Comparison of ENCODE assay signal across 16 cellular contexts in the genomic region with DNA sequence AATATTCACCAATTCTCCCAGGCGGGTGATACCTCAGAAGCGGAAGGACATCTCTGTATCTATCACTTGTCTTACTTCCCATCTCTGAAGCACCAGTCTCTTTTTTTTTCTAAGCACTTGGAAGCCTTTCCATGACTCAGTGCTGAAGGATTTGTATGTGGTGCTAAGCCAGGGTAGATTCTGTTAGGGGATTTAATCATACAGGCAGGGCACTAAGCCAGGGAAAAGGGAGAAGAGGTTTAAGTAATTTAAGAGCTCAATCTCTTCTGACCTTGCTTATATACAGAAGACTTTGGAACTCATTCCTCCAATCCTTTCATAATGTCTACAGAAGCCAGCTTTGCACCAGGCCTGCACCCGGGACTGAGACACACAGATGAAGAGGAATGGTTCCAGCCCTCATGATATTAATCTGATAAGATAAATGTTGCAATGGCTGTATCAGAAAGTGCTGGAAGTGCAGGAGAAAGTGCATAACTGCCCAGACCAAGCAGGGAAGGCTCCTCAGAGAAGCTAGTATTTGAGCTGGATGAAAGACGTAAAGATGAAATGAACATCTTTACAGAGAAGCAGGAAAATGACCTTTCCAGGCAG. TPM values are rescaled to one million over a fixed set of nuclear protein-coding genes. Genes with fewer than 3 reads are reported as not detected.
A peak's percentile ranks its signal among the peaks of the same experiment; 100 is the strongest.
DNase-seq lines count a peak whose midpoint lies in the region; ATAC-seq and TF ChIP-seq lines count a peak whose summit lies in the region.
"Had no signal": no experiment of that assay in that cellular context is flagged by ENCODE, and none has a peak within 500 bp of the region (broad histone marks: within the 10 kb centered on the region; RNA-seq: fewer than 3 reads in every experiment).

No MANE protein-coding gene starts in this region.

- H3K36me3 ChIP-seq in A673 (ENCODE audit: insufficient read depth, low read length, poor library complexity, severe bottlenecking) (no peaks in the 10 kb centered on the region), left lung (no peaks in the 10 kb centered on the region)
- H3K36me3 ChIP-seq: tibial nerve had no signal

- H3K27ac ChIP-seq in A673 (ENCODE audit: low read depth, low read length, poor library complexity, severe bottlenecking) = no peak overlapping the region
- no peak overlapping the region for H3K27ac ChIP-seq in left lung
- H3K27ac ChIP-seq: HL-60, tibial nerve, VCaP had no signal

- intact Hi-C loops in A673 (cut with micrococcal nuclease; ENCODE audit: unreplicated experiment) = no loop called here
- intact Hi-C loops in left lung (cut with DNase I) = no loop called here

- TF ChIP-seq CTCF in A673 (conservative IDR thresholded peaks at IDR 0.05; ENCODE audit: low read depth, low read length) = no peak
- TF ChIP-seq CTCF in astrocyte of the cerebellum (IDR thresholded peaks at IDR 0.05; ENCODE audit: low read depth, low read length, missing control alignments) = no peak
- TF ChIP-seq CTCF in left lung (IDR thresholded peaks at IDR 0.05) = no peak

- H3K4me1 ChIP-seq in A673 (ENCODE audit: insufficient read depth, low read length, poor library complexity, severe bottlenecking) (no peaks in the 10 kb centered on the region), left lung (no peaks in the 10 kb centered on the region)
- H3K4me1 ChIP-seq: tibial nerve had no signal

- H3K27me3 ChIP-seq in A673 (replicated peaks; ENCODE audit: insufficient read depth, low read depth, low read length, poor library complexity) = peaks cover 9% of the 10 kb centered on the region
- no peaks in the 10 kb centered on the region for H3K27me3 ChIP-seq in left lung
- H3K27me3 ChIP-seq: tibial nerve had no signal

- in situ Hi-C loops in astrocyte of the cerebellum (cut with HindIII; ENCODE audit: low sequenced_read_pairs) = no loop called here

- CTCF ChIA-PET in A673 (lab: Charles Lee) = no interaction called here

- POLR2A ChIA-PET in A673 (lab: Charles Lee; ENCODE audit: low non-redundant PET) = no interaction called here

- H3K9me3 ChIP-seq in A673 (ENCODE audit: low read depth, low read length, poor library complexity, severe bottlenecking) = no peaks in the 10 kb centered on the region
- peaks cover 0 to 7% of the 10 kb centered on the region in 2 donors for H3K9me3 ChIP-seq in left lung

- ATAC-seq in left lung (peak; percentile 42), GM19035 (IDR thresholded peaks at IDR 0.05; ENCODE audit: unreplicated experiment) (no peak), GM19455 (IDR thresholded peaks at IDR 0.05; ENCODE audit: unreplicated experiment) (no peak)

- no peak overlapping the region for H3K4me3 ChIP-seq in A673 (ENCODE audit: low read depth, low read length, poor library complexity, severe bottlenecking)
- no peak overlapping the region for H3K4me3 ChIP-seq in astrocyte of the cerebellum (ENCODE audit: low read depth, low read length)
- H3K4me3 ChIP-seq in left lung = no peak overlapping the region
- H3K4me3 ChIP-seq: tibial nerve had no signal

- BruUV-seq in A673 (replicated peaks; lab: Mats Ljungman, UMichigan) = no TSS peak

- DNase-seq in A673 (ENCODE audit: low spot score) = peak; percentile 12
- DNase-seq in HS-5 (ENCODE audit: low read depth) = peak; percentile 56
- DNase-seq in astrocyte of the cerebellum (ENCODE audit: low read depth) = peak; percentile 51
- no peak for DNase-seq in left lung
- DNase-seq in activated CD4-positive, CD25-positive, alpha-beta regulatory T cell (lab: John Stamatoyannopoulos, UW) = no peak
- DNase-seq in NCI-H2081 (lab: John Stamatoyannopoulos, UW) = no peak
- DNase-seq: activated T-cell treated with anti-CD3 and anti-CD28 coated beads for 4 hours, NCI-H524 treated with DMSO at 0.1 percent for 48 hours, SIG-M5, small intestine had no signal

RNA-seq across cellular contexts. Expression of a gene that starts 11.0 kb away (rescaled TPM):
- total RNA-seq in A673 (2021) (not detected in 2 replicates), left lung (not detected)
- total RNA-seq: B cell had no signal

Comparison
In these comparisons a context has a peak if more than half of its experiments do, and no peak if none do; other contexts are left out.
1. DNase-seq: peak in A673 (single experiment), HS-5 (single experiment) and astrocyte of the cerebellum (single experiment); none in left lung (0 of 2), activated CD4-positive, CD25-positive, alpha-beta regulatory T cell (0 of 4) and NCI-H2081 (0 of 2).